ENCODE assay signal across 1 cellular context in the genomic region with DNA sequence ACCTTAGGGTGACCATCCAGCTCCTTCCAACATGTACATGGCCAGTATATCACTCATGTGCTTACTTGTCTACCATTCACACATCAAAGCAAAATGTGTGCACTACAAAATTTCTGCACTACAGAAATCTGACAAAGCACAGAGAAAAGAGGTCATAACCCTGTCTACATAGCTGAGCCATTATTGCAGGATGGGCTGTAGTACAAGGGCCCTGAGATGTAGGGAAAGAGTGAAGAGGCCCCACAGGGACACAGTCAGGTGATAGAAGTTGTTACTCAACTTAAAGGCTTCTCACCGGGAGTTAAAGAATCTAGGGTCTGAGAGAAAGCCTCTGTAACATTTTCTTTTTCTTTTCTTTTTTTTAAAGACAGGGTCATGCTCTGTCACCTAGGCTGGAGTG.
TF ChIP-seq lines count a peak whose summit lies in the region.

No MANE protein-coding gene starts in this region.

TF ChIP-seq in A549, 52 proteins besides CTCF, POLR2A, EP300 and RAD21:
- no peak for TF ChIP-seq TP53 (CRISPR knock-in tag; IDR thresholded peaks at IDR 0.05)
- TF ChIP-seq, protein P1, sequence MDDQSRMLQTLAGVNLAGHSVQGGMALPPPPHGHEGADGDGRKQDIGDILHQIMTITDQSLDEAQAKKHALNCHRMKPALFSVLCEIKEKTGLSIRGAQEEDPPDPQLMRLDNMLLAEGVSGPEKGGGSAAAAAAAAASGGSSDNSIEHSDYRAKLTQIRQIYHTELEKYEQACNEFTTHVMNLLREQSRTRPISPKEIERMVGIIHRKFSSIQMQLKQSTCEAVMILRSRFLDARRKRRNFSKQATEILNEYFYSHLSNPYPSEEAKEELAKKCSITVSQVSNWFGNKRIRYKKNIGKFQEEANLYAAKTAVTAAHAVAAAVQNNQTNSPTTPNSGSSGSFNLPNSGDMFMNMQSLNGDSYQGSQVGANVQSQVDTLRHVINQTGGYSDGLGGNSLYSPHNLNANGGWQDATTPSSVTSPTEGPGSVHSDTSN (IDR thresholded peaks at IDR 0.05): no peak
